In the genomic region with DNA sequence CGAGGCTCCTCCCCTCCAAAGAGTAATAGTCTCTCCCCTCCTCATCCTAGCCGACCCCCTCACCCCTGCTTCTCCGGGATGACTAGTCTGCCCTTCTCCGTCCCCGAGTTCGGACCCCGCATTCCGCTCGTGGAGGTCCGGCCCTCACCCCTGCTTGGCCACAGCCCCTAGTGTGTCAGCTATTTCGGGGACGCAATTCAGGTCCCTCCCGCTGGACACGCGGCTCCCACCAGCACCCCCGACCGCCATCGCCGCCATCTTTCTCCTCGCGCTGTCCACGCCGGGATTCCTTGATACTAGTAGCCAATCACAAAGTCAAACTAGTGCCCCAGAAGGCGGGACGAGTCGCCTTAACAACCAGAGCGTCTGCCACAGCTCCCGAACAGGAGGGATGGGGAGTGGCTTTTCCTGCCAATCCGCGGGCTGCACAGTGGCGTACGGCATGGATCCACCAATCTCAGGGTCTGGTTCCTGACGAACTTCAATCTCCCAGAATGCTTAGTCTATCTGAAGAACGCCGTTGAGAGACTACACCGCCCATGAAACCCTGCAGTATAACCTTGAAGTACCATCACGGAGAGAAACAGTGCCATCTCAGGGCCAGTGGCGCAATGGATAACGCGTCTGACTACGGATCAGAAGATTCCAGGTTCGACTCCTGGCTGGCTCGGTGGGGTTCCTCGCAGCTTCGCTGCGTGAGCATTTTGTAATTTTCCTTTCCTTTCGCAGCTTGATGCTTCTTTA, we compare ENCODE assay signal across 8 cellular contexts. TPM values are rescaled to one million over a fixed set of nuclear protein-coding genes. Genes with fewer than 3 reads are reported as not detected.
DNase-seq lines count a peak whose midpoint lies in the region; ATAC-seq, FAIRE-seq and TF ChIP-seq lines count a peak whose summit lies in the region.

A gene (minus strand): TSS at position 273 of the 744 bp plus-strand sequence. CDS start 15 bp downstream, at position 258.

- WGBS in H1 (ENCODE audit: extremely low coverage in 1 of 2, insufficient coverage in 1 of 2, insufficient read length in 1 of 2, insufficient replicate concordance in 2 of 2, low coverage in 1 of 2, low lambda C conversion rate in 2 of 2, missing lambda C conversion rate in 1 of 2), 2 experiments: 1% methylated on average over 47 of the region's 47 CpGs; no CpG with 5 or more reads in 1 of the 2 experiments

- no peaks in the 10 kb centered on the region for H3K27me3 ChIP-seq in Caco-2 (replicated peaks; ENCODE audit: control insufficient read depth, insufficient read depth, low read length)
- H3K27me3 ChIP-seq in H1 (replicated peaks in 1 of 4; ENCODE audit: control insufficient read depth in 3 of 4, extremely low read depth in 1 of 4, insufficient read depth in 3 of 4, low read length in 3 of 4): no peaks in the 10 kb centered on the region

- no peak within 1 kb of the TSS for H3K4me3 Mint-ChIP-seq in Caco-2 (ENCODE audit: unreplicated experiment)

- peak within 1 kb of the TSS; percentile 88 for H3K18ac ChIP-seq in H1 (ENCODE audit: extremely low read depth, low read length)

- H2AFZ ChIP-seq in H1 (ENCODE audit: low read length): peak within 1 kb of the TSS; percentile 77

- peaks cover 0 to 2% of the 10 kb centered on the region in 2 experiments for H4K20me1 ChIP-seq in H1 (replicated peaks in 1 of 2; ENCODE audit: control insufficient read depth in 1 of 2, insufficient read depth in 2 of 2, low read length in 2 of 2)

- no peak within 1 kb of the TSS for H2AK5ac ChIP-seq in H1 (ENCODE audit: low read depth, low read length)

- H3K4me2 ChIP-seq in H1 (ENCODE audit: insufficient read depth in 1 of 2, low read depth in 2 of 2, low read length in 2 of 2): peak within 1 kb of the TSS; percentile 88 to 93

- H3K23ac ChIP-seq in H1 (ENCODE audit: insufficient read length): no peak within 1 kb of the TSS

- CTCF ChIA-PET in Caco-2 (lab: Charles Lee): interaction anchor here (0.6 to 2.6 kb wide), 14 partner anchors 10 to 359 kb away, joined by 3 to 19 read pairs (median 5); a partner anchor contains a TSS
- CTCF ChIA-PET in H1 (lab: Charles Lee; ENCODE audit: partially characterized antibody): interaction anchor here (0.6 to 3.2 kb wide), 30 partner anchors 9 to 371 kb away, joined by 3 to 22 read pairs (median 4); a partner anchor contains a TSS

- H3K36me3 Mint-ChIP-seq in Caco-2 (ENCODE audit: insufficient read depth, unreplicated experiment): peaks cover 37% of the 10 kb centered on the region

- H2BK12ac ChIP-seq in H1 (ENCODE audit: low read depth, low read length): no peak within 1 kb of the TSS; the same call in 1 of the 2 replicates

- no peak for TF ChIP-seq EP300 in H1 (IDR thresholded peaks at IDR 0.05; ENCODE audit: borderline replicate concordance in 1 of 2, low read depth in 2 of 2, low read length in 2 of 2)

- H4K8ac ChIP-seq in H1 (ENCODE audit: extremely low read depth, insufficient read depth, low read length): peak within 1 kb of the TSS; percentile 99; the same call in 1 of the 2 replicates

- peaks cover 9% of the 10 kb centered on the region for H3K23me2 ChIP-seq in H1 (ENCODE audit: low read depth, low read length)

- H2BK5ac ChIP-seq in H1 (ENCODE audit: low read depth, low read length): peak within 1 kb of the TSS; percentile 95

- H3K27ac ChIP-seq in H1 (ENCODE audit: low read depth, low read length): peak within 1 kb of the TSS; percentile 95

- H3K4me1 ChIP-seq in Caco-2 (peaks cover 14% of the 10 kb centered on the region; the same call in 1 of the 2 replicates), H1 (replicated peaks in 1 of 4; ENCODE audit: control insufficient read depth in 3 of 4, insufficient read depth in 4 of 4, low read length in 3 of 4) (peaks cover 0 to 3% (median 1%) of the 10 kb centered on the region in 4 experiments; a peak in 3 of 7 replicates)

- BruUV-seq in Caco-2 (replicated peaks; lab: Mats Ljungman, UMichigan): no TSS peak

- peaks cover 26% of the 10 kb centered on the region for H3K4me1 Mint-ChIP-seq in Caco-2 (ENCODE audit: low read depth, unreplicated experiment)

- H3K27me3 Mint-ChIP-seq in Caco-2 (ENCODE audit: insufficient read depth, unreplicated experiment): no peaks in the 10 kb centered on the region

- TF ChIP-seq RAD21 in H1 (IDR thresholded peaks at IDR 0.05 in 1 of 2, conservative IDR thresholded peaks at IDR 0.05 in 1 of 2; ENCODE audit: low read depth in 2 of 2, low read length in 2 of 2): no peak

- H3K4ac ChIP-seq in H1 (replicated peaks; ENCODE audit: insufficient read length, low read depth, low read length): no peak within 1 kb of the TSS

- FAIRE-seq in HTR-8/SVneo (lab: Jason Lieb, UNC) (no peak), H1 (lab: Jason Lieb, UNC) (peak; percentile 87)

- no peak within 1 kb of the TSS for H3K14ac ChIP-seq in H1 (ENCODE audit: insufficient read length)

- no peaks in the 10 kb centered on the region for H3K9me3 ChIP-seq in Caco-2
- H3K9me3 ChIP-seq in H1 (ENCODE audit: insufficient read depth in 2 of 2, low read depth in 1 of 2, low read length in 1 of 2): no peaks in the 10 kb centered on the region

- H2BK120ac ChIP-seq in H1 (replicated peaks; ENCODE audit: low read depth, low read length): no peak within 1 kb of the TSS

- H3K9ac ChIP-seq in H1 (replicated peaks in 1 of 4; ENCODE audit: extremely low read depth in 1 of 4, low read depth in 3 of 4, low read length in 3 of 4): peak within 1 kb of the TSS; percentile 82 to 96 (median 89)

- no peaks in the 10 kb centered on the region for H3K9me3 Mint-ChIP-seq in Caco-2 (ENCODE audit: unreplicated experiment)

- peak; percentile 98 to 100 for DNase-seq in Caco-2
- peak; percentile 95 for DNase-seq in HTR-8/SVneo (ENCODE audit: insufficient read length, low spot score)
- DNase-seq in NOMO-1 treated with DMSO at 0.1 percent for 48 hours (lab: John Stamatoyannopoulos, UW; ENCODE audit: unreplicated experiment): peak; percentile 100
- peak; percentile 95 to 97 for DNase-seq in activated CD8-positive, alpha-beta memory T cell treated with anti-CD3 and anti-CD28 coated beads for 4 hours (ENCODE audit: low read depth in 2 of 2)
- peak; percentile 99 for DNase-seq in H1 (ENCODE audit: low read depth in 1 of 2, low spot score in 2 of 2)
- DNase-seq in medulla oblongata (ENCODE audit: extremely low spot score): peak; percentile 100
- DNase-seq in stimulated activated CD8-positive, alpha-beta memory T cell treated with anti-CD3 and anti-CD28 coated beads, Interleukin-12 subunit alpha, Interleukin-12 subunit beta, amount 100 ng/mL, for 1 hour (ENCODE audit: low read depth): peak; percentile 95

- H2BK15ac ChIP-seq in H1 (ENCODE audit: low read length): no peak within 1 kb of the TSS

- H3K27ac Mint-ChIP-seq in Caco-2 (ENCODE audit: unreplicated experiment): no peak within 1 kb of the TSS

- H3K36me3 ChIP-seq in Caco-2 (ENCODE audit: control insufficient read depth, insufficient read depth, low read length) (no peaks in the 10 kb centered on the region; the same call in none of the 2 replicates), H1 (ENCODE audit: control insufficient read depth in 2 of 4, insufficient read depth in 4 of 4, low read length in 3 of 4) (peaks cover 14 to 30% (median 23%) of the 10 kb centered on the region in 4 experiments; a peak in 7 of 8 replicates)

- POLR2A ChIA-PET in Caco-2 (lab: Charles Lee): interaction anchor here (0.5 to 2.1 kb wide), 10 partner anchors 27 to 166 kb away, joined by 3 to 21 read pairs (median 4); a partner anchor contains a TSS
- POLR2A ChIA-PET in H1 (lab: Charles Lee; ENCODE audit: partially characterized antibody): interaction anchor here (0.6 to 4.6 kb wide), 30 partner anchors 10 to 608 kb away, joined by 3 to 67 read pairs (median 5); a partner anchor contains a TSS

- H4K91ac ChIP-seq in H1 (replicated peaks; ENCODE audit: insufficient read length, low read length): peak within 1 kb of the TSS; percentile 58

- peaks cover 5% of the 10 kb centered on the region; the same call in 1 of the 2 replicates for H3K79me1 ChIP-seq in H1 (ENCODE audit: low read depth, low read length)

- peaks cover 5 to 21% of the 10 kb centered on the region in 2 experiments for H3K79me2 ChIP-seq in H1 (ENCODE audit: control insufficient read depth in 1 of 2, insufficient read depth in 2 of 2, low read length in 2 of 2)

- peak; percentile 85 for ATAC-seq in GM21381 (IDR thresholded peaks at IDR 0.05; ENCODE audit: unreplicated experiment)

- H2BK20ac ChIP-seq in H1 (ENCODE audit: low read length): no peak within 1 kb of the TSS

- H3K56ac ChIP-seq in H1 (replicated peaks; ENCODE audit: insufficient read length, low read depth, low read length): peak within 1 kb of the TSS; percentile 74

- peak; percentile 82 to 95 for TF ChIP-seq POLR2A in H1 (IDR thresholded peaks at IDR 0.05; ENCODE audit: control extremely low read depth in 1 of 2, low read depth in 2 of 2, low read length in 2 of 2)

- intact Hi-C loops in Caco-2 (cut with micrococcal nuclease; ENCODE audit: unreplicated experiment): loop anchor here (1.0 to 2.0 kb wide), 4 partner anchors 10 to 128 kb away; a partner anchor contains a TSS

- H4K5ac ChIP-seq in H1 (ENCODE audit: insufficient read length, low read depth, low read length): peak within 1 kb of the TSS; percentile 96

- TF ChIP-seq CTCF in Caco-2 (IDR thresholded peaks at IDR 0.05; ENCODE audit: insufficient read depth in 1 of 2, low read depth in 1 of 2, low read length in 1 of 2, severe bottlenecking in 1 of 2, unreplicated experiment in 1 of 2) (no peak), H1 (IDR thresholded peaks at IDR 0.05; ENCODE audit: control extremely low read depth in 1 of 3, insufficient read depth in 1 of 3, low read depth in 1 of 3, low read length in 3 of 3) (no peak)

- peak within 1 kb of the TSS; percentile 89 for H3K4me3 ChIP-seq in Caco-2 (ENCODE audit: low read depth, low read length)
- peak within 1 kb of the TSS; percentile 65 to 94 (median 86) for H3K4me3 ChIP-seq in H1 (ENCODE audit: extremely low read depth in 1 of 4, insufficient read depth in 2 of 4, low read depth in 3 of 4, low read length in 4 of 4)

TF ChIP-seq in H1, 55 proteins besides CTCF, POLR2A, EP300 and RAD21 (continues in another document):
- no peak for TF ChIP-seq BACH1 (IDR thresholded peaks at IDR 0.05; ENCODE audit: low read length)
- TF ChIP-seq TCF12 (IDR thresholded peaks at IDR 0.05; ENCODE audit: low read depth, low read length): no peak
- no peak for TF ChIP-seq SIX5 (IDR thresholded peaks at IDR 0.05; ENCODE audit: low read depth, low read length)
- no peak for TF ChIP-seq ZNF274 (IDR thresholded peaks at IDR 0.05; ENCODE audit: borderline replicate concordance, extremely low read depth, low read length)
- peak; percentile 48; the same call in 1 of the 2 replicates for TF ChIP-seq NRF1 (IDR thresholded peaks at IDR 0.05; ENCODE audit: low read depth, low read length)

RNA-seq across cellular contexts. Expression of the gene that starts here (rescaled TPM):
- total RNA-seq in Caco-2 (2022): 107 and 111 TPM in 2 replicates
- total RNA-seq in H1 (2021; fragmentation: NEBNext Ultra II Directional; extraction: Animal tissue kit (Norgen Biotek cat#: 25700)): 159 and 171 TPM in 2 replicates
- 329 and 402 TPM in 2 replicates for polyA plus RNA-seq in H1 (2011; rRNA removed)
- polyA plus RNA-seq in H1 (2011; cell fraction: cytosol; rRNA removed): 274 TPM
- polyA plus RNA-seq in H1 (2011; cell fraction: nucleus; rRNA removed): 275 TPM
- polyA plus RNA-seq in H1 (2012, experiment 1 of 2): 145 to 187 TPM (median 170 TPM) in 4 replicates
- polyA plus RNA-seq in H1 (2012, experiment 2 of 2): 336 TPM
- 113 TPM for polyA plus RNA-seq in H1 (2013, experiment 1 of 2)
- 99.5 TPM for polyA plus RNA-seq in H1 (2013, experiment 2 of 2)
- 439 and 469 TPM in 2 replicates for polyA minus RNA-seq in H1 (2011; rRNA and poly(A)+ RNA removed)
- polyA minus RNA-seq in H1 (2011; cell fraction: cytosol; rRNA and poly(A)+ RNA removed): 207 TPM
- 156 TPM for polyA minus RNA-seq in H1 (2011; cell fraction: nucleus; rRNA and poly(A)+ RNA removed)

Comparison
In these comparisons a context has a peak if more than half of its experiments do, and no peak if none do; other contexts are left out.
1. Peak in every context shown above with its lines: DNase-seq, ATAC-seq, H3K4me3 ChIP-seq and H3K27ac ChIP-seq.